ENCODE assay signal across 8 cellular contexts in genomic region chr13:60164490-60164889, GRCh38. TPM values are rescaled to one million over a fixed set of nuclear protein-coding genes. Genes with fewer than 3 reads are reported as not detected.
DNase-seq lines count a peak whose midpoint lies in the region; ATAC-seq and TF ChIP-seq lines count a peak whose summit lies in the region.

No MANE protein-coding gene starts in this region.

- TF ChIP-seq CTCF in H9 (conservative IDR thresholded peaks at IDR 0.05) (no peak), WTC11 (IDR thresholded peaks at IDR 0.05) (no peak)

- intact Hi-C loops in left cardiac atrium (cut with DNase I), result loop anchor here in 1 of 2 donors (10.0 kb wide), 1 partner anchor 230 kb away; the partner anchor contains the start of gene TDRD3

- H3K4me1 ChIP-seq in H9 (ENCODE audit: insufficient read depth, low read length), result peaks cover 5% of the 10 kb centered on the region

- DNase-seq in H9 (no peak), WTC11 (ENCODE audit: low spot score) (no peak), left cardiac atrium (no peak), renal cortical epithelial cell (ENCODE audit: low read depth) (peak; percentile 75), NCI-H345 (lab: John Stamatoyannopoulos, UW) (no peak), NCI-H446 treated with DMSO at 0.1 percent for 48 hours (lab: John Stamatoyannopoulos, UW) (no peak), NCI-H345 treated with DMSO at 0.1 percent for 48 hours (lab: John Stamatoyannopoulos, UW; ENCODE audit: unreplicated experiment) (no peak)

- no peak overlapping the region for H3K23ac ChIP-seq in H9 (ENCODE audit: insufficient read length, low read depth, low read length)

- H3K4ac ChIP-seq in H9 (ENCODE audit: low read depth, low read length), result 0 out of 2 replicates have a peak overlapping the region, but pooled peaks have one; percentile 8

- no peak overlapping the region for H4K8ac ChIP-seq in H9 (replicated peaks; ENCODE audit: insufficient read length, low read depth, low read length)

- H3K4me2 ChIP-seq in H9 (ENCODE audit: insufficient read depth, insufficient read length, low read length), result peak overlapping the region; percentile 94

- no peak overlapping the region for H3T11ph ChIP-seq in H9 (ENCODE audit: low read length)

- H3K27me3 ChIP-seq in H9 (ENCODE audit: insufficient read depth, low read length), result no peaks in the 10 kb centered on the region

- WGBS in H9 (ENCODE audit: extremely low coverage, insufficient read length, low lambda C conversion rate), result no CpG with 5 or more reads among the region's 1 CpG

- H2BK120ac ChIP-seq in H9 (ENCODE audit: low read depth, low read length, poor library complexity, severe bottlenecking), result no peak overlapping the region

- H2AFZ ChIP-seq in H9 (ENCODE audit: low read length), result no peak overlapping the region

- peak overlapping the region; percentile 88 for H2AK5ac ChIP-seq in H9 (ENCODE audit: insufficient read length, low read length)

- no peaks in the 10 kb centered on the region for H3K9me3 ChIP-seq in H9 (ENCODE audit: control insufficient read depth, low read depth, low read length)

- no peaks in the 10 kb centered on the region for H3K79me1 ChIP-seq in H9 (ENCODE audit: insufficient read depth, low read depth, low read length, poor library complexity, severe bottlenecking)

- H3K9me3 Mint-ChIP-seq in H9, result no peaks in the 10 kb centered on the region; a peak in 1 of 5 replicates
- peaks cover 6% of the 10 kb centered on the region for H3K9me3 Mint-ChIP-seq in WTC11

- CTCF ChIA-PET in WTC11 (lab: Charles Lee), result interaction anchor here (0.8 to 1.9 kb wide), 4 partner anchors 9 to 484 kb away, joined by 3 to 6 read pairs (median 4); no protein-coding TSS in a partner anchor

- no peaks in the 10 kb centered on the region for H4K20me1 ChIP-seq in H9 (ENCODE audit: control insufficient read depth, insufficient read depth, insufficient read length)

- H2BK20ac ChIP-seq in H9 (ENCODE audit: low read depth, low read length, poor library complexity, severe bottlenecking), result no peak overlapping the region

- ATAC-seq in WTC11, result peak; percentile 13
- ATAC-seq in left cardiac atrium, result peak; percentile 3 to 20
- ATAC-seq in GM19035 (IDR thresholded peaks at IDR 0.05; ENCODE audit: unreplicated experiment), result no peak

- H3K27ac Mint-ChIP-seq in H9, result peak overlapping the region; percentile 96 to 98 (median 97)
- peak overlapping the region; percentile 96 for H3K27ac Mint-ChIP-seq in WTC11

- peaks cover 18% of the 10 kb centered on the region; the same call in 1 of the 2 replicates for H3K79me2 ChIP-seq in H9 (ENCODE audit: insufficient read depth, low read length)

- H3K14ac ChIP-seq in H9 (ENCODE audit: insufficient read depth, low read length), result peak overlapping the region; percentile 99; the same call in 1 of the 2 replicates

- peak overlapping the region; percentile 13 for H2BK5ac ChIP-seq in H9 (ENCODE audit: insufficient read length, low read length)

- H3K27ac ChIP-seq in H9 (ENCODE audit: insufficient read length, low read depth, low read length), result peak overlapping the region; percentile 94

- H3K4me3 Mint-ChIP-seq in H9, result peak overlapping the region; percentile 90 to 96
- H3K4me3 Mint-ChIP-seq in WTC11, result peak overlapping the region; percentile 92

- H3K4me1 Mint-ChIP-seq in H9 (peaks cover 30 to 36% of the 10 kb centered on the region in 2 experiments), WTC11 (peaks cover 36% of the 10 kb centered on the region)

- H3K36me3 Mint-ChIP-seq in H9 (ENCODE audit: insufficient read depth in 1 of 3, low read depth in 3 of 3) (peaks cover 8 to 24% (median 14%) of the 10 kb centered on the region in 3 experiments), WTC11 (peaks cover 15% of the 10 kb centered on the region)

- no peak overlapping the region for H2BK12ac ChIP-seq in H9 (ENCODE audit: insufficient read length, low read depth, low read length)

- H3K18ac ChIP-seq in H9 (ENCODE audit: insufficient read length, low read depth, low read length), result no peak overlapping the region

- H4K5ac ChIP-seq in H9 (ENCODE audit: insufficient read length, low read depth, low read length), result no peak overlapping the region

- H2BK15ac ChIP-seq in H9 (ENCODE audit: low read depth, low read length), result no peak overlapping the region

- H3K27me3 Mint-ChIP-seq in H9 (ENCODE audit: low read depth) (no peaks in the 10 kb centered on the region), WTC11 (ENCODE audit: low read depth) (no peaks in the 10 kb centered on the region)

- H3K9ac ChIP-seq in H9 (ENCODE audit: extremely low read depth, insufficient read length, low read length), result peak overlapping the region; percentile 99

- no peak overlapping the region for H4K91ac ChIP-seq in H9 (ENCODE audit: insufficient read length, low read depth, low read length)

- H3K56ac ChIP-seq in H9 (ENCODE audit: insufficient read length, low read depth, low read length), result peak overlapping the region; percentile 50

- peaks cover 6% of the 10 kb centered on the region for H3K23me2 ChIP-seq in H9 (ENCODE audit: insufficient read length, low read depth, low read length, poor library complexity, severe bottlenecking)

- POLR2A ChIA-PET in WTC11 (lab: Charles Lee), result interaction anchor here (1.1 kb wide), 2 partner anchors 45 to 97 kb away, joined by 3 to 4 read pairs; no protein-coding TSS in a partner anchor

TF ChIP-seq in WTC11, 78 proteins besides CTCF, POLR2A, EP300 and RAD21 (continues in another document):
- TF ChIP-seq MXD4 (CRISPR knock-in tag; IDR thresholded peaks at IDR 0.05; ENCODE audit: borderline replicate concordance) (no peak), ZNF423 (CRISPR knock-in tag; IDR thresholded peaks at IDR 0.05) (no peak), USF2 (CRISPR knock-in tag; IDR thresholded peaks at IDR 0.05) (no peak), ATF6 (CRISPR knock-in tag; IDR thresholded peaks at IDR 0.05) (no peak), EMX1 (CRISPR knock-in tag; IDR thresholded peaks at IDR 0.05) (no peak), ATF1 (CRISPR knock-in tag; IDR thresholded peaks at IDR 0.05) (no peak), OVOL2 (CRISPR knock-in tag; IDR thresholded peaks at IDR 0.05; ENCODE audit: borderline replicate concordance) (no peak), NR2C2 (CRISPR knock-in tag; IDR thresholded peaks at IDR 0.05) (no peak), GABPB1 (CRISPR knock-in tag; IDR thresholded peaks at IDR 0.05) (no peak), ZBTB21 (CRISPR knock-in tag; IDR thresholded peaks at IDR 0.05; ENCODE audit: borderline replicate concordance) (no peak), ARID4B (CRISPR knock-in tag; IDR thresholded peaks at IDR 0.05; ENCODE audit: borderline replicate concordance) (no peak), FOXK1 (CRISPR knock-in tag; IDR thresholded peaks at IDR 0.05) (no peak), MYBL2 (CRISPR knock-in tag; IDR thresholded peaks at IDR 0.05) (no peak)

RNA-seq across cellular contexts. Expression of gene DIAPH3, which starts 0.8 kb away (rescaled TPM):
- total RNA-seq in H9 (2021) (22.6 and 23.1 TPM in 2 replicates), WTC11 (2021) (20.6 to 27.6 TPM (median 21.0 TPM) in 3 replicates), left cardiac atrium (under 1 TPM; 0.26 to 0.50 TPM), renal cortical epithelial cell (19.1 and 20.8 TPM in 2 replicates)

Comparison
In these comparisons a context has a peak if more than half of its experiments do, and no peak if none do; other contexts are left out.
1. RNA of gene DIAPH3, which starts 0.8 kb away (total RNA-seq): 20.6 to 27.6 TPM in WTC11, 22.6 to 23.1 TPM in H9 and 19.1 to 20.8 TPM in renal cortical epithelial cell; 0.26 to 0.50 TPM in left cardiac atrium; every median in the first group is over 10 times any median in the second.